Comparison of ENCODE assay signal across 13 cellular contexts in genomic region chr20:13022401-13023170, GRCh38. TPM values are rescaled to one million over a fixed set of nuclear protein-coding genes. Genes with fewer than 3 reads are reported as not detected.
A peak's percentile ranks its signal among the peaks of the same experiment; 100 is the strongest.
DNase-seq lines count a peak whose midpoint lies in the region; ATAC-seq, FAIRE-seq and TF ChIP-seq lines count a peak whose summit lies in the region.
"Had no signal": no experiment of that assay in that cellular context is flagged by ENCODE, and none has a peak within 500 bp of the region (broad histone marks: within the 10 kb centered on the region; RNA-seq: fewer than 3 reads in every experiment).

No MANE protein-coding gene starts in this region.

- CTCF ChIA-PET in OCI-LY7 (lab: Charles Lee; ENCODE audit: unreplicated experiment), result no interaction called here

- no peaks in the 10 kb centered on the region for H3K9me3 ChIP-seq in OCI-LY7 (ENCODE audit: low read length)

- BruUV-seq in OCI-LY7 (replicated peaks; lab: Mats Ljungman, UMichigan), result no TSS peak

- no peak overlapping the region for H2AFZ ChIP-seq in OCI-LY7 (ENCODE audit: low read length)

- no peaks in the 10 kb centered on the region for H3K79me2 ChIP-seq in OCI-LY7 (ENCODE audit: insufficient read depth, low read depth, low read length)

- H3K27ac ChIP-seq in OCI-LY7 (ENCODE audit: low read depth, low read length, poor library complexity, severe bottlenecking), result no peak overlapping the region
- H3K27ac ChIP-seq: right atrium auricular region had no signal

- peak overlapping the region; percentile 23; the same call in 1 of the 2 replicates for H3K4me2 ChIP-seq in OCI-LY7 (ENCODE audit: low read length)

- H3K4me1 ChIP-seq in OCI-LY7 (ENCODE audit: insufficient read depth, low read length, poor library complexity, severe bottlenecking), result peaks cover 9% of the 10 kb centered on the region

- TF ChIP-seq CTCF in OCI-LY7 (conservative IDR thresholded peaks at IDR 0.05; ENCODE audit: low read length) (no peak), epithelial cell of proximal tubule (conservative IDR thresholded peaks at IDR 0.05; ENCODE audit: low read depth, low read length) (no peak), omental fat pad (IDR thresholded peaks at IDR 0.05) (no peak), D721Med (IDR thresholded peaks at IDR 0.05; ENCODE audit: insufficient read depth, missing control alignments) (no peak)

- no peak for FAIRE-seq in D721Med (lab: Jason Lieb, UNC)

- intact Hi-C loops in OCI-LY7 (cut with micrococcal nuclease; ENCODE audit: unreplicated experiment), result no loop called here

- POLR2A ChIA-PET in OCI-LY7 (lab: Charles Lee), result no interaction called here

- no peaks in the 10 kb centered on the region for H3K9me2 ChIP-seq in OCI-LY7 (ENCODE audit: insufficient read depth, low read length)

- H3K36me3 ChIP-seq in OCI-LY7 (ENCODE audit: insufficient read depth, low read length), result no peaks in the 10 kb centered on the region
- H3K36me3 ChIP-seq: right atrium auricular region had no signal

- peak; percentile 31 for ATAC-seq in omental fat pad (ENCODE audit: low FRiP score)
- ATAC-seq: activated T-helper 17 cell treated with anti-CD3 and anti-CD28 coated beads, Interleukin-2, amount 50 U/mL, for 72 hours had no signal

- no peaks in the 10 kb centered on the region for H4K20me1 ChIP-seq in OCI-LY7 (ENCODE audit: insufficient read depth, low read length)

- DNase-seq in Daoy (ENCODE audit: low read depth), result peak; percentile 77
- no peak for DNase-seq in OCI-LY7 (ENCODE audit: low spot score)
- DNase-seq in epithelial cell of proximal tubule (ENCODE audit: low read depth), result peak; percentile 54
- no peak for DNase-seq in omental fat pad (ENCODE audit: low spot score)
- DNase-seq in D721Med (ENCODE audit: insufficient read length, low spot score), result no peak
- DNase-seq in HPDE6-E6E7 (ENCODE audit: extremely low spot score), result no peak
- DNase-seq in stimulated activated CD4-positive, alpha-beta T cell treated with anti-CD3 and anti-CD28 coated beads, Interleukin-2, amount 100 ng/mL, for 48 hours, result no peak
- DNase-seq in GM19238 (ENCODE audit: insufficient read length, low spot score), result no peak
- DNase-seq: CD4-positive, alpha-beta T cell; central memory CD4-positive, alpha-beta T cell; NCI-H146 had no signal

- H3K4me3 ChIP-seq in OCI-LY7 (ENCODE audit: low read depth, low read length, poor library complexity, severe bottlenecking) (no peak overlapping the region), epithelial cell of proximal tubule (ENCODE audit: low read depth, low read length) (no peak overlapping the region)
- H3K4me3 ChIP-seq: right atrium auricular region had no signal

RNA-seq across cellular contexts. Expression of gene SPTLC3, which starts 13.8 kb away (rescaled TPM):
- total RNA-seq in Daoy (2014; rRNA removed; shearing (Covaris generic)), result 2.1 and 10.0 TPM in 2 replicates
- not detected in 2 replicates for total RNA-seq in OCI-LY7 (2014; rRNA removed; shearing (Covaris generic))
- total RNA-seq in OCI-LY7 (2022), result not detected in 2 replicates
- 0.46 and 2.6 TPM in 2 replicates for total RNA-seq in epithelial cell of proximal tubule
- total RNA-seq in omental fat pad, result 1 to 10 TPM; 5.5 to 9.7 (median 8.4) TPM
- total RNA-seq: activated T-helper 17 cell treated with anti-CD3 and anti-CD28 coated beads, Interleukin-2, amount 50 U/mL, for 72 hours had no signal

Comparison
In these comparisons a context has a peak if more than half of its experiments do, and no peak if none do; other contexts are left out.
1. DNase-seq: peak in Daoy (single experiment) and epithelial cell of proximal tubule (single experiment); none in OCI-LY7 (single experiment), omental fat pad (single experiment), D721Med (single experiment), HPDE6-E6E7 (single experiment), stimulated activated CD4-positive, alpha-beta T cell treated with anti-CD3 and anti-CD28 coated beads, Interleukin-2, amount 100 ng/mL, for 48 hours (0 of 2) and GM19238 (single experiment).